ENCODE assay signal across 9 cellular contexts in the genomic region with DNA sequence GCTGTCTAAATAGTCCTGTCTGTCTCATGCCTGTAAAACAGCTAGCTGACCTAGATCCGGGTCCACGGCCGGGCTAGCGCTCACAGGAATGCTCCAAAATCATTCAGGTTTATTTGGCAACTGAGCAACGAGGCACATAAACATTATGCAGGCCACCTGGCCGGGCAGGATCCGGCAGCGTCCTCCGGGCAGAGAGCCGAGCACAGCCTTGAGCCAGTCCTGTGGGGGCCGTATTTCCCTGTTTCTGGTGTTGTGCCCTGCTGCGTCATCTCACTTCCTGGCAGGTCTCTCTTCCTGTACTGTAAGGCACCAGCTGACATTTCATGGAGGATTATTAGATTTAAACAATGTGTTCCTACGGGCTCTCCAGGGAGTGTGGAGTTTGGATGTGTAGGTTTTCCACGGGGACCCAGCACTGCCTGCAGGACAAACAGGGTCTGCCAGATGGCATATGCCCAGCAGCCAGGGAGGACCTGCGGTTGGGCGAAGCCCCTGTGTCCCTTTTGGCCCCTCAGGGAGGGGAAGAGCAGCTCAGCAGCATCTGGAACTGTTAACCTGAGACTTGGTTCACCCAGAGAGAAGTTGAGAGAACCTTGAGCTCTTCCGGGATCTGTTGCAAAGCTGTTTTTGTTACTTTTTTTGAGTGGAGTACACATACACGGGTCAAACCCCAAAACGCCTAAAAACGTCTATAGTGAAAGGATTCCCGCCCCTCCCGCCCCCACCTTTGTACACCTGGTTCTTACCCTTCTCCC. TPM values are rescaled to one million over a fixed set of nuclear protein-coding genes. Genes with fewer than 3 reads are reported as not detected.
DNase-seq lines count a peak whose midpoint lies in the region; TF ChIP-seq lines count a peak whose summit lies in the region.
"Had no signal": no experiment of that assay in that cellular context is flagged by ENCODE, and none has a peak within 500 bp of the region (broad histone marks: within the 10 kb centered on the region; RNA-seq: fewer than 3 reads in every experiment).

No MANE protein-coding gene starts in this region.

- DNase-seq in DMS153 (lab: John Stamatoyannopoulos, UW) (peak; percentile 27), DMS153 treated with DMSO at 0.1 percent for 48 hours (lab: John Stamatoyannopoulos, UW; ENCODE audit: unreplicated experiment) (no peak), breast epithelium (ENCODE audit: low spot score in 2 of 2) (peak; percentile 93), NK-92 (lab: John Stamatoyannopoulos, UW; ENCODE audit: unreplicated experiment) (no peak), erythroblast (lab: John Stamatoyannopoulos, UW) (no peak), T-helper 2 cell (no peak)

- peak overlapping the region; percentile 17 to 55 (median 25) for H3K4me3 ChIP-seq in breast epithelium
- H3K4me3 ChIP-seq in liver (ENCODE audit: low read depth in 1 of 3, low read length in 3 of 3): no peak overlapping the region
- no peak overlapping the region for H3K4me3 ChIP-seq in thymus (ENCODE audit: low read length)

- H3K9me3 ChIP-seq in breast epithelium (no peaks in the 10 kb centered on the region), liver (ENCODE audit: control insufficient read depth in 4 of 4, low read length in 3 of 4) (no peaks in the 10 kb centered on the region), thymus (ENCODE audit: control insufficient read depth) (no peaks in the 10 kb centered on the region)

- intact Hi-C loops in breast epithelium (cut with DNase I; ENCODE audit: low total_unique reads): no loop called here

- no peak for TF ChIP-seq RAD21 in liver (IDR thresholded peaks at IDR 0.05)

- H3K27ac ChIP-seq in breast epithelium (peak overlapping the region; percentile 95 to 96), liver (ENCODE audit: low read depth in 1 of 2, low read length in 2 of 2) (peak overlapping the region; percentile 4 to 59), thymus (ENCODE audit: low read depth) (peak overlapping the region; percentile 89)
- H3K27ac ChIP-seq: 22Rv1 had no signal

- no peak overlapping the region for H3K9ac ChIP-seq in liver (ENCODE audit: low read depth in 1 of 2, low read length in 2 of 2)

- H3K27me3 ChIP-seq in breast epithelium: no peaks in the 10 kb centered on the region
- H3K27me3 ChIP-seq in liver (ENCODE audit: control insufficient read depth in 4 of 4, insufficient read depth in 4 of 4, low read length in 3 of 4): no peaks in the 10 kb centered on the region
- H3K27me3 ChIP-seq in thymus (ENCODE audit: control insufficient read depth, insufficient read depth): no peaks in the 10 kb centered on the region

- H3K36me3 ChIP-seq in breast epithelium (no peaks in the 10 kb centered on the region), liver (ENCODE audit: control insufficient read depth in 4 of 4, insufficient read depth in 3 of 4, low read depth in 1 of 4, low read length in 3 of 4) (no peaks in the 10 kb centered on the region), thymus (ENCODE audit: control insufficient read depth, insufficient read depth) (no peaks in the 10 kb centered on the region)

- TF ChIP-seq POLR2A in breast epithelium (IDR thresholded peaks at IDR 0.05) (no peak), erythroblast (IDR thresholded peaks at IDR 0.05; ENCODE audit: low read length) (no peak)

- 52% methylated on average over 22 of the region's 22 CpGs for WGBS in liver
- 64% methylated on average over 22 of the region's 22 CpGs for WGBS in thymus

- TF ChIP-seq CTCF in breast epithelium (IDR thresholded peaks at IDR 0.05) (no peak), liver (IDR thresholded peaks at IDR 0.05; ENCODE audit: low read depth, low read length, missing input control) (no peak)

- H3K4me1 ChIP-seq in breast epithelium: peaks cover 10 to 19% of the 10 kb centered on the region in 2 donors
- H3K4me1 ChIP-seq in liver (ENCODE audit: control insufficient read depth in 4 of 4, insufficient read depth in 4 of 4, low read length in 3 of 4): no peaks in the 10 kb centered on the region
- H3K4me1 ChIP-seq in thymus (ENCODE audit: control insufficient read depth, insufficient read depth, low read length): no peaks in the 10 kb centered on the region

TF ChIP-seq in liver, 16 proteins besides CTCF, POLR2A, EP300 and RAD21:
- TF ChIP-seq, protein P1, sequence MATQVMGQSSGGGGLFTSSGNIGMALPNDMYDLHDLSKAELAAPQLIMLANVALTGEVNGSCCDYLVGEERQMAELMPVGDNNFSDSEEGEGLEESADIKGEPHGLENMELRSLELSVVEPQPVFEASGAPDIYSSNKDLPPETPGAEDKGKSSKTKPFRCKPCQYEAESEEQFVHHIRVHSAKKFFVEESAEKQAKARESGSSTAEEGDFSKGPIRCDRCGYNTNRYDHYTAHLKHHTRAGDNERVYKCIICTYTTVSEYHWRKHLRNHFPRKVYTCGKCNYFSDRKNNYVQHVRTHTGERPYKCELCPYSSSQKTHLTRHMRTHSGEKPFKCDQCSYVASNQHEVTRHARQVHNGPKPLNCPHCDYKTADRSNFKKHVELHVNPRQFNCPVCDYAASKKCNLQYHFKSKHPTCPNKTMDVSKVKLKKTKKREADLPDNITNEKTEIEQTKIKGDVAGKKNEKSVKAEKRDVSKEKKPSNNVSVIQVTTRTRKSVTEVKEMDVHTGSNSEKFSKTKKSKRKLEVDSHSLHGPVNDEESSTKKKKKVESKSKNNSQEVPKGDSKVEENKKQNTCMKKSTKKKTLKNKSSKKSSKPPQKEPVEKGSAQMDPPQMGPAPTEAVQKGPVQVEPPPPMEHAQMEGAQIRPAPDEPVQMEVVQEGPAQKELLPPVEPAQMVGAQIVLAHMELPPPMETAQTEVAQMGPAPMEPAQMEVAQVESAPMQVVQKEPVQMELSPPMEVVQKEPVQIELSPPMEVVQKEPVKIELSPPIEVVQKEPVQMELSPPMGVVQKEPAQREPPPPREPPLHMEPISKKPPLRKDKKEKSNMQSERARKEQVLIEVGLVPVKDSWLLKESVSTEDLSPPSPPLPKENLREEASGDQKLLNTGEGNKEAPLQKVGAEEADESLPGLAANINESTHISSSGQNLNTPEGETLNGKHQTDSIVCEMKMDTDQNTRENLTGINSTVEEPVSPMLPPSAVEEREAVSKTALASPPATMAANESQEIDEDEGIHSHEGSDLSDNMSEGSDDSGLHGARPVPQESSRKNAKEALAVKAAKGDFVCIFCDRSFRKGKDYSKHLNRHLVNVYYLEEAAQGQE (IDR thresholded peaks at IDR 0.05): no peak
- TF ChIP-seq JUND (IDR thresholded peaks at IDR 0.05): no peak
- TF ChIP-seq NR2F2 (IDR thresholded peaks at IDR 0.05): no peak
- no peak for TF ChIP-seq EGR1 (IDR thresholded peaks at IDR 0.05; ENCODE audit: low read depth in 2 of 2)
- TF ChIP-seq RXRA (IDR thresholded peaks at IDR 0.05): no peak
- no peak for TF ChIP-seq HNF4G (IDR thresholded peaks at IDR 0.05)
- TF ChIP-seq FOXA1 (IDR thresholded peaks at IDR 0.05): no peak
- TF ChIP-seq SP1 (IDR thresholded peaks at IDR 0.05): no peak
- TF ChIP-seq HNF4A (conservative IDR thresholded peaks at IDR 0.05): no peak
- no peak for TF ChIP-seq YY1 (IDR thresholded peaks at IDR 0.05)
- no peak for TF ChIP-seq GABPA (IDR thresholded peaks at IDR 0.05 in 1 of 2, conservative IDR thresholded peaks at IDR 0.05 in 1 of 2)
- TF ChIP-seq, protein P2, sequence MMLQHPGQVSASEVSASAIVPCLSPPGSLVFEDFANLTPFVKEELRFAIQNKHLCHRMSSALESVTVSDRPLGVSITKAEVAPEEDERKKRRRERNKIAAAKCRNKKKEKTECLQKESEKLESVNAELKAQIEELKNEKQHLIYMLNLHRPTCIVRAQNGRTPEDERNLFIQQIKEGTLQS (IDR thresholded peaks at IDR 0.05): no peak
- TF ChIP-seq TAF1 (conservative IDR thresholded peaks at IDR 0.05): no peak
- TF ChIP-seq, protein P3, sequence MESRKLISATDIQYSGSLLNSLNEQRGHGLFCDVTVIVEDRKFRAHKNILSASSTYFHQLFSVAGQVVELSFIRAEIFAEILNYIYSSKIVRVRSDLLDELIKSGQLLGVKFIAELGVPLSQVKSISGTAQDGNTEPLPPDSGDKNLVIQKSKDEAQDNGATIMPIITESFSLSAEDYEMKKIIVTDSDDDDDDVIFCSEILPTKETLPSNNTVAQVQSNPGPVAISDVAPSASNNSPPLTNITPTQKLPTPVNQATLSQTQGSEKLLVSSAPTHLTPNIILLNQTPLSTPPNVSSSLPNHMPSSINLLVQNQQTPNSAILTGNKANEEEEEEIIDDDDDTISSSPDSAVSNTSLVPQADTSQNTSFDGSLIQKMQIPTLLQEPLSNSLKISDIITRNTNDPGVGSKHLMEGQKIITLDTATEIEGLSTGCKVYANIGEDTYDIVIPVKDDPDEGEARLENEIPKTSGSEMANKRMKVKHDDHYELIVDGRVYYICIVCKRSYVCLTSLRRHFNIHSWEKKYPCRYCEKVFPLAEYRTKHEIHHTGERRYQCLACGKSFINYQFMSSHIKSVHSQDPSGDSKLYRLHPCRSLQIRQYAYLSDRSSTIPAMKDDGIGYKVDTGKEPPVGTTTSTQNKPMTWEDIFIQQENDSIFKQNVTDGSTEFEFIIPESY (IDR thresholded peaks at IDR 0.05): no peak
- TF ChIP-seq, protein P4, sequence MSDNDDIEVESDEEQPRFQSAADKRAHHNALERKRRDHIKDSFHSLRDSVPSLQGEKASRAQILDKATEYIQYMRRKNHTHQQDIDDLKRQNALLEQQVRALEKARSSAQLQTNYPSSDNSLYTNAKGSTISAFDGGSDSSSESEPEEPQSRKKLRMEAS (IDR thresholded peaks at IDR 0.05): no peak
- TF ChIP-seq FOXA2 (IDR thresholded peaks at IDR 0.05): no peak

RNA-seq across cellular contexts. Expression of a gene that starts 16.5 kb away (rescaled TPM):
- total RNA-seq in breast epithelium: 10 to 100 TPM; 10.1 to 18.7 (median 14.4) TPM
- 1 to 10 TPM; 4.0 to 4.4 TPM for total RNA-seq in liver
- 1 to 10 TPM; 1.2 to 1.4 TPM for polyA plus RNA-seq in liver
- polyA plus RNA-seq in thymus: 6.7 TPM

RNA-seq across cellular contexts. Expression of a gene that starts 23.0 kb away (rescaled TPM):
- total RNA-seq in breast epithelium: 100 to 1,000 TPM in 1 of 3 donors, 10 to 100 TPM in 2; 24.2 to 207 (median 44.9) TPM
- total RNA-seq in liver: 1 to 10 TPM in 1 of 2 donors, under 1 TPM in 1; 0.79 to 8.4 TPM
- polyA plus RNA-seq in liver: 1 to 10 TPM; 1.1 to 1.7 TPM
- polyA plus RNA-seq in thymus: 7.8 TPM

Comparison
In these comparisons a context has a peak if more than half of its experiments do, and no peak if none do; other contexts are left out.
1. DNase-seq: peak in DMS153 (single experiment) and breast epithelium (2 of 2); none in DMS153 treated with DMSO at 0.1 percent for 48 hours (single experiment), NK-92 (single experiment), erythroblast (0 of 2) and T-helper 2 cell (0 of 5).
2. H3K27ac ChIP-seq: peak in every context shown above with its lines; median percentile 96 in breast epithelium; 89 in thymus; 32 in liver.
3. H3K4me3 ChIP-seq: peak in breast epithelium (3 of 3); none in liver (0 of 3) and thymus (single experiment).